In genomic region chr4:38866973-38867477, GRCh38 we compare ENCODE assay signal across 8 cellular contexts.
DNase-seq lines count a peak whose midpoint lies in the region; ATAC-seq and TF ChIP-seq lines count a peak whose summit lies in the region.

No MANE protein-coding gene starts in this region.

- peak overlapping the region; percentile 71 for H3K4me3 ChIP-seq in RWPE2 (ENCODE audit: severe bottlenecking)
- peak overlapping the region; percentile 53 to 89 for H3K4me3 ChIP-seq in foreskin fibroblast (ENCODE audit: low read depth in 1 of 2, low read length in 2 of 2)

- no peaks in the 10 kb centered on the region for H3K27me3 ChIP-seq in RWPE2 (ENCODE audit: insufficient read depth, poor library complexity, severe bottlenecking)

- DNase-seq in RWPE2 (ENCODE audit: low spot score), result no peak
- no peak for DNase-seq in foreskin fibroblast
- no peak for DNase-seq in stimulated activated effector memory CD8-positive, alpha-beta T cell treated with anti-CD3 and anti-CD28 coated beads, Interleukin-12 subunit alpha, Interleukin-12 subunit beta, amount 100 ng/mL, for 72 hours (ENCODE audit: low spot score in 2 of 2)
- DNase-seq in NCI-H2227 treated with DMSO at 0.1 percent for 48 hours (lab: John Stamatoyannopoulos, UW), result no peak
- no peak for DNase-seq in kidney tubule cell (ENCODE audit: low spot score)
- no peak for DNase-seq in UCSD-AML1 (lab: John Stamatoyannopoulos, UW; ENCODE audit: unreplicated experiment)

- H3K36me3 Mint-ChIP-seq in stimulated activated effector memory CD8-positive, alpha-beta T cell treated with anti-CD3 and anti-CD28 coated beads, Interleukin-12 subunit alpha, Interleukin-12 subunit beta, amount 100 ng/mL, for 72 hours, result no peaks in the 10 kb centered on the region

- peak overlapping the region; percentile 63 for H3K27ac ChIP-seq in RWPE2 (ENCODE audit: poor library complexity, severe bottlenecking)

- no peak for TF ChIP-seq CTCF in RWPE2 (IDR thresholded peaks at IDR 0.05; ENCODE audit: poor library complexity, severe bottlenecking)
- no peak for TF ChIP-seq CTCF in foreskin fibroblast (IDR thresholded peaks at IDR 0.05; ENCODE audit: low read depth, low read length)

- H3K4me3 Mint-ChIP-seq in stimulated activated effector memory CD8-positive, alpha-beta T cell treated with anti-CD3 and anti-CD28 coated beads, Interleukin-12 subunit alpha, Interleukin-12 subunit beta, amount 100 ng/mL, for 72 hours, result peak overlapping the region; percentile 37

- H3K4me1 Mint-ChIP-seq in stimulated activated effector memory CD8-positive, alpha-beta T cell treated with anti-CD3 and anti-CD28 coated beads, Interleukin-12 subunit alpha, Interleukin-12 subunit beta, amount 100 ng/mL, for 72 hours, result peaks cover 4% of the 10 kb centered on the region

- peaks cover 29% of the 10 kb centered on the region for H3K36me3 ChIP-seq in RWPE2 (ENCODE audit: low read depth)

- no peaks in the 10 kb centered on the region for H3K9me3 ChIP-seq in RWPE2 (ENCODE audit: severe bottlenecking)

- ATAC-seq in GM21619 (IDR thresholded peaks at IDR 0.05; ENCODE audit: unreplicated experiment) (peak; percentile 28), RWPE2 (ENCODE audit: low read depth) (no peak), HG03439 (IDR thresholded peaks at IDR 0.05; ENCODE audit: unreplicated experiment) (no peak)
- ATAC-seq in stimulated activated effector memory CD8-positive, alpha-beta T cell treated with anti-CD3 and anti-CD28 coated beads, Interleukin-12 subunit alpha, Interleukin-12 subunit beta, amount 100 ng/mL, for 72 hours, result no peak

- no peak overlapping the region for H3K27ac Mint-ChIP-seq in stimulated activated effector memory CD8-positive, alpha-beta T cell treated with anti-CD3 and anti-CD28 coated beads, Interleukin-12 subunit alpha, Interleukin-12 subunit beta, amount 100 ng/mL, for 72 hours

- peaks cover 5% of the 10 kb centered on the region for H3K4me1 ChIP-seq in RWPE2 (ENCODE audit: insufficient read depth, poor library complexity, severe bottlenecking)

- no peaks in the 10 kb centered on the region for H3K9me3 Mint-ChIP-seq in stimulated activated effector memory CD8-positive, alpha-beta T cell treated with anti-CD3 and anti-CD28 coated beads, Interleukin-12 subunit alpha, Interleukin-12 subunit beta, amount 100 ng/mL, for 72 hours
